ENCODE assay signal across 10 cellular contexts in the genomic region with DNA sequence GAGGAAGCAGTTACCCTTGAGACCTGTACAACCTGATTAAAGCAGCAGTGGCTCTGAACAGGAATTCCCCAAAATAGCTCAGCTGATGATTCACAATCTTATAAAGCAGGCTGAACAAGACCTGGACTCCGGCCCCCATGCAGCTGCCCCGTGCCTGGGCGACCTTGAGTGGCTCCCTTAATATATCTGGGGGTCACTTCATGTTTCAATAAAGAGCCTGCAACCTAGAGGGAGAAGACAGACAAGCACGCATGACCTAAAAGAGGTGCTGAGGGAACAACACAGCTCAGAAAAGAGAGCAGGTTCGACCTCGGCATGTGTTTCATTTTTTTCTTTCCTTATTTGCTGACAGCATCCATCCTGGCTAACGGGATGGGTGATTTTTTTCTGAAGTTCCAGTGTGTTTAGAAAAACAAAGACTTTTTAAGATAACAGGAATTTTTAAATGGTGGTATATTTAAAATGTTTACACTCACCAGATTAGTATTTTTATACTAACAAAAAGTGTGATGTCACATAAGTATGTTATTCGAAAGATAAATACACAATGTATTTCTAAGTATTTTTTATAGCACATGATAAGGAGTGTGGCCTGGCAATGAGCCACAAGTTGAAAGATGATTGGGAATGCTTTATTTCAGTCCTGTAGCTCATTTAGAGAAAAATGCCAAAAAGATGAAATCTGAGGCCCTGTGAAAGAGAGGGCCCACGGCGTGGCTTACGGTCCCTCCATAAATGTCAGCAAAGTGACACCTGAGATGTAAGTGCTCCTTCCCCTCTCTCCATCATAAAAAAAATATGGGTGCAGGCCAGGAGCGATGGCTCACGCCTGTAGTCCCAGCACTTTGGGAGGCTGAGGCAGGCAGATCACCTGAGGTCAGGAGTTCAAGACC.
DNase-seq lines count a peak whose midpoint lies in the region; ATAC-seq and TF ChIP-seq lines count a peak whose summit lies in the region.
"Had no signal": no experiment of that assay in that cellular context is flagged by ENCODE, and none has a peak within 500 bp of the region (broad histone marks: within the 10 kb centered on the region; RNA-seq: fewer than 3 reads in every experiment).

No MANE protein-coding gene starts in this region.

- peak; percentile 71 for DNase-seq in HCEC 1CT
- DNase-seq in cardiac septum (ENCODE audit: low spot score): peak; percentile 76
- DNase-seq in NCI-H2196 treated with DMSO at 0.1 percent for 48 hours (lab: John Stamatoyannopoulos, UW; ENCODE audit: unreplicated experiment): no peak
- no peak for DNase-seq in SHP77 (lab: John Stamatoyannopoulos, UW)
- no peak for DNase-seq in NCI-H526 (lab: John Stamatoyannopoulos, UW)
- DNase-seq in stimulated activated CD4-positive, alpha-beta T cell treated with anti-CD3 and anti-CD28 coated beads, Interleukin-2, amount 100 ng/mL, for 48 hours: no peak
- DNase-seq: effector memory CD4-positive, alpha-beta T cell had no signal

- ATAC-seq in stimulated activated memory B cell treated with anti-CD40 and anti-IgM and Interleukin-4, amounts not matched to agents 10 μg/mL and 1 μg/mL and 100 μg/mL, for 72 hours: peak; percentile 47

- TF ChIP-seq CTCF in VCaP (conservative IDR thresholded peaks at IDR 0.05): no peak

- peaks cover 18% of the 10 kb centered on the region for H3K4me1 Mint-ChIP-seq in stimulated activated memory B cell treated with anti-CD40 and anti-IgM and Interleukin-4, amounts not matched to agents 10 μg/mL and 1 μg/mL and 100 μg/mL, for 72 hours

- H3K27ac Mint-ChIP-seq in stimulated activated memory B cell treated with anti-CD40 and anti-IgM and Interleukin-4, amounts not matched to agents 10 μg/mL and 1 μg/mL and 100 μg/mL, for 72 hours: no peak overlapping the region

- no peak overlapping the region for H3K4me3 Mint-ChIP-seq in stimulated activated memory B cell treated with anti-CD40 and anti-IgM and Interleukin-4, amounts not matched to agents 10 μg/mL and 1 μg/mL and 100 μg/mL, for 72 hours

- no peaks in the 10 kb centered on the region for H3K27me3 Mint-ChIP-seq in stimulated activated memory B cell treated with anti-CD40 and anti-IgM and Interleukin-4, amounts not matched to agents 10 μg/mL and 1 μg/mL and 100 μg/mL, for 72 hours

- intact Hi-C loops in cardiac septum (cut with DNase I): loop anchor here (5.0 kb wide), 2 partner anchors 107 to 627 kb away; no protein-coding TSS in a partner anchor

- H3K36me3 Mint-ChIP-seq in stimulated activated memory B cell treated with anti-CD40 and anti-IgM and Interleukin-4, amounts not matched to agents 10 μg/mL and 1 μg/mL and 100 μg/mL, for 72 hours: no peaks in the 10 kb centered on the region

- no peaks in the 10 kb centered on the region for H3K9me3 Mint-ChIP-seq in stimulated activated memory B cell treated with anti-CD40 and anti-IgM and Interleukin-4, amounts not matched to agents 10 μg/mL and 1 μg/mL and 100 μg/mL, for 72 hours

- H3K27ac ChIP-seq in VCaP: peak overlapping the region; percentile 51
- H3K27ac ChIP-seq: skin epidermis had no signal

Comparison
In these comparisons a context has a peak if more than half of its experiments do, and no peak if none do; other contexts are left out.
1. DNase-seq: peak in HCEC 1CT (single experiment) and cardiac septum (single experiment); none in NCI-H2196 treated with DMSO at 0.1 percent for 48 hours (single experiment), SHP77 (0 of 2), NCI-H526 (0 of 2) and stimulated activated CD4-positive, alpha-beta T cell treated with anti-CD3 and anti-CD28 coated beads, Interleukin-2, amount 100 ng/mL, for 48 hours (0 of 2).